ENCODE assay signal across 23 cellular contexts in genomic region chr7:28726563-28726962, GRCh38.
DNase-seq lines count a peak whose midpoint lies in the region; ATAC-seq and TF ChIP-seq lines count a peak whose summit lies in the region.
"Had no signal": no experiment of that assay in that cellular context is flagged by ENCODE, and none has a peak within 500 bp of the region (broad histone marks: within the 10 kb centered on the region; RNA-seq: fewer than 3 reads in every experiment).

No MANE protein-coding gene starts in this region.

- H3K9me3 Mint-ChIP-seq in nephron = no peaks in the 10 kb centered on the region
- H3K9me3 Mint-ChIP-seq in activated CD4-positive, alpha-beta T cell treated with anti-CD3 and anti-CD28 coated beads, Interleukin-2, amount 10 ng/mL, durations not matched to agents 24 days and 14 days = no peaks in the 10 kb centered on the region
- H3K9me3 Mint-ChIP-seq: activated naive CD4-positive, alpha-beta T cell treated with anti-CD3 and anti-CD28 coated beads, Interleukin-2, amount 50 U/mL, for 72 hours; activated T-helper 17 cell treated with anti-CD3 and anti-CD28 coated beads, Interleukin-2, amount 50 U/mL, for 72 hours; CD14-positive monocyte; central memory CD8-positive, alpha-beta T cell had no signal

- H3K27me3 ChIP-seq in right atrium auricular region (no peaks in the 10 kb centered on the region), Peyer's patch (no peaks in the 10 kb centered on the region)
- H3K27me3 ChIP-seq: ascending aorta, foreskin keratinocyte, MG63 had no signal

- no peak for DNase-seq in Right ventricle myocardium superior
- DNase-seq in right atrium auricular region (ENCODE audit: low spot score) = no peak
- DNase-seq in Peyer's patch = no peak
- no peak for DNase-seq in SIG-M5 (lab: John Stamatoyannopoulos, UW)
- DNase-seq in activated CD4-positive, alpha-beta T cell treated with anti-CD3 and anti-CD28 coated beads, Interleukin-2, amount 10 ng/mL, durations not matched to agents 24 days and 14 days = no peak
- no peak for DNase-seq in hippocampal formation (lab: John Stamatoyannopoulos, UW)
- DNase-seq: activated CD4-positive, alpha-beta T cell treated with anti-CD3 and anti-CD28 coated beads for 48 hours; MG63; NCI-H146; NCI-H2227 treated with DMSO at 0.1 percent for 48 hours; occipital lobe; stimulated activated CD8-positive, alpha-beta memory T cell treated with anti-CD3 and anti-CD28 coated beads, Interleukin-4, amount 100 ng/mL, for 48 hours; T-helper 2 cell had no signal

- H3K27ac Mint-ChIP-seq in nephron = peak overlapping the region in 2 of 3 experiments; percentile 37 to 59
- H3K27ac Mint-ChIP-seq in activated CD4-positive, alpha-beta T cell treated with anti-CD3 and anti-CD28 coated beads, Interleukin-2, amount 10 ng/mL, durations not matched to agents 24 days and 14 days = no peak overlapping the region
- H3K27ac Mint-ChIP-seq: activated naive CD4-positive, alpha-beta T cell treated with anti-CD3 and anti-CD28 coated beads, Interleukin-2, amount 50 U/mL, for 72 hours; activated T-helper 17 cell treated with anti-CD3 and anti-CD28 coated beads, Interleukin-2, amount 50 U/mL, for 72 hours; IgD-negative memory B cell had no signal

- peaks cover 0 to 12% of the 10 kb centered on the region in 2 donors for H3K4me1 ChIP-seq in right atrium auricular region
- peaks cover 0 to under 1% (median 0%) of the 10 kb centered on the region in 4 donors for H3K4me1 ChIP-seq in Peyer's patch

- H3K4me3 Mint-ChIP-seq in nephron = no peak overlapping the region
- no peak overlapping the region for H3K4me3 Mint-ChIP-seq in activated CD4-positive, alpha-beta T cell treated with anti-CD3 and anti-CD28 coated beads, Interleukin-2, amount 10 ng/mL, durations not matched to agents 24 days and 14 days
- H3K4me3 Mint-ChIP-seq: activated T-helper 17 cell treated with anti-CD3 and anti-CD28 coated beads, Interleukin-2, amount 50 U/mL, for 72 hours; CD14-positive monocyte; central memory CD8-positive, alpha-beta T cell; IgD-negative memory B cell had no signal

- H3K27ac ChIP-seq in right atrium auricular region = no peak overlapping the region
- H3K27ac ChIP-seq in cingulate gyrus (ENCODE audit: low read depth, low read length) = peak overlapping the region; percentile 30
- H3K27ac ChIP-seq in Peyer's patch = no peak overlapping the region
- H3K27ac ChIP-seq: foreskin keratinocyte, SJSA1 had no signal

- peaks cover 11% of the 10 kb centered on the region for H3K36me3 Mint-ChIP-seq in nephron (ENCODE audit: low read depth)
- no peaks in the 10 kb centered on the region for H3K36me3 Mint-ChIP-seq in activated CD4-positive, alpha-beta T cell treated with anti-CD3 and anti-CD28 coated beads, Interleukin-2, amount 10 ng/mL, durations not matched to agents 24 days and 14 days (ENCODE audit: low read depth)
- H3K36me3 Mint-ChIP-seq: activated naive CD4-positive, alpha-beta T cell treated with anti-CD3 and anti-CD28 coated beads, Interleukin-2, amount 50 U/mL, for 72 hours had no signal

- TF ChIP-seq CTCF in right atrium auricular region (IDR thresholded peaks at IDR 0.05) = no peak
- TF ChIP-seq CTCF in nephron (IDR thresholded peaks at IDR 0.05; ENCODE audit: unreplicated experiment in 3 of 3) = no peak
- TF ChIP-seq CTCF in Peyer's patch (IDR thresholded peaks at IDR 0.05) = no peak

- no peak for TF ChIP-seq POLR2A in Peyer's patch (IDR thresholded peaks at IDR 0.05)

- H3K4me1 Mint-ChIP-seq in nephron = peaks cover 20% of the 10 kb centered on the region
- H3K4me1 Mint-ChIP-seq in activated CD4-positive, alpha-beta T cell treated with anti-CD3 and anti-CD28 coated beads, Interleukin-2, amount 10 ng/mL, durations not matched to agents 24 days and 14 days = no peaks in the 10 kb centered on the region
- H3K4me1 Mint-ChIP-seq: activated T-helper 17 cell treated with anti-CD3 and anti-CD28 coated beads, Interleukin-2, amount 50 U/mL, for 72 hours; central memory CD8-positive, alpha-beta T cell had no signal

- H3K4me3 ChIP-seq in right atrium auricular region (no peak overlapping the region), Peyer's patch (no peak overlapping the region)
- H3K4me3 ChIP-seq: ascending aorta, MG63, SJSA1 had no signal

- H3K27me3 Mint-ChIP-seq in nephron (ENCODE audit: low read depth) = peaks cover 10% of the 10 kb centered on the region
- H3K27me3 Mint-ChIP-seq in activated CD4-positive, alpha-beta T cell treated with anti-CD3 and anti-CD28 coated beads, Interleukin-2, amount 10 ng/mL, durations not matched to agents 24 days and 14 days = no peaks in the 10 kb centered on the region
- H3K27me3 Mint-ChIP-seq: activated T-helper 17 cell treated with anti-CD3 and anti-CD28 coated beads, Interleukin-2, amount 50 U/mL, for 72 hours had no signal

- H3K9me3 ChIP-seq in right atrium auricular region (no peaks in the 10 kb centered on the region), Peyer's patch (no peaks in the 10 kb centered on the region)
- H3K9me3 ChIP-seq: ascending aorta, MG63, SJSA1 had no signal

- intact Hi-C loops in Right ventricle myocardium superior (cut with DNase I) = no loop called here
- intact Hi-C loops in activated CD4-positive, alpha-beta T cell treated with anti-CD3 and anti-CD28 coated beads, Interleukin-2, amount 10 ng/mL, durations not matched to agents 24 days and 14 days (cut with micrococcal nuclease) = no loop called here

- H3K36me3 ChIP-seq in right atrium auricular region (peaks cover 6% of the 10 kb centered on the region), Peyer's patch (no peaks in the 10 kb centered on the region)
- H3K36me3 ChIP-seq: ascending aorta, SJSA1 had no signal

- peak; percentile 34 for ATAC-seq in Right ventricle myocardium superior (ENCODE audit: poor library complexity)
- ATAC-seq: activated naive CD4-positive, alpha-beta T cell treated with anti-CD3 and anti-CD28 coated beads, Interleukin-2, amount 50 U/mL, for 72 hours; activated T-helper 17 cell treated with anti-CD3 and anti-CD28 coated beads, Interleukin-2, amount 50 U/mL, for 72 hours; foreskin keratinocyte had no signal
